14 cellular contexts compared by ENCODE assay signal in the genomic region with DNA sequence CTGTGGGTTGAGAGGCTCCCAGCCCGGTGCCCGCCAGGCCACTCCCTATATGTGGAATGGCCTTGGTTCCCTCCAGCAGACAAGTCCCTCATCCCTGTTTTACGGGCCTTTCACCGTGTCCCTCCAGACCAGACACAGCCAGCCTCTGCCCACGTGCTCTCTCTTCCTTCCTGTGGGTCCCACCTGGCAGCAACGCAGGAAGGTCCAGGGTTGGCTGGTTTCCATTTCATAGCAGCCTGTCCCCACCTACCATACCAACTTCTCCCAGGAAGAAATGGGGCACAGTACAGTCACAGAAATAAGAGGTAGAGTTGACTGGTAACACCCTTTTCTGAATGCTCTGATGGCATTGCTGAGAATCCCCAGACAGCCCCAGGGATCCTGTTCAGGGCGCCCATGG. TPM values are rescaled to one million over a fixed set of nuclear protein-coding genes. Genes with fewer than 3 reads are reported as not detected.
DNase-seq lines count a peak whose midpoint lies in the region; ATAC-seq and TF ChIP-seq lines count a peak whose summit lies in the region.
"Had no signal": no experiment of that assay in that cellular context is flagged by ENCODE, and none has a peak within 500 bp of the region (broad histone marks: within the 10 kb centered on the region; RNA-seq: fewer than 3 reads in every experiment).

No MANE protein-coding gene starts in this region.

- POLR2A ChIA-PET in CD4-positive, alpha-beta T cell (lab: Charles Lee), result interaction anchor here (3.6 kb wide), 1 partner anchor 10 kb away, joined by 12 read pairs; no protein-coding TSS in a partner anchor
- POLR2A ChIA-PET in naive thymus-derived CD8-positive, alpha-beta T cell (lab: Charles Lee), result interaction anchor here (1.6 to 2.5 kb wide), 3 partner anchors 10 to 66 kb away, joined by 3 to 18 read pairs (median 4); a partner anchor contains a TSS

- no peaks in the 10 kb centered on the region for H3K9me3 Mint-ChIP-seq in T-helper 2 cell treated with Interferon-gamma antibody and Interleukin-4, amounts not matched to agents 5 μg/mL and 100 μg/mL, for 36 hours
- no peaks in the 10 kb centered on the region for H3K9me3 Mint-ChIP-seq in CD4-positive, alpha-beta T cell
- H3K9me3 Mint-ChIP-seq in activated naive CD4-positive, alpha-beta T cell treated with anti-CD3 and anti-CD28 coated beads, Interleukin-2, amount 50 U/mL, for 72 hours, result no peaks in the 10 kb centered on the region
- no peaks in the 10 kb centered on the region for H3K9me3 Mint-ChIP-seq in naive thymus-derived CD8-positive, alpha-beta T cell

- no peak for DNase-seq in T-helper 2 cell treated with Interferon-gamma antibody and Interleukin-4, amounts not matched to agents 5 μg/mL and 100 μg/mL, for 36 hours (ENCODE audit: low spot score)
- no peak for DNase-seq in T-helper 2 cell
- DNase-seq in CD4-positive, alpha-beta T cell, result no peak
- DNase-seq in activated naive CD4-positive, alpha-beta T cell treated with anti-CD3 and anti-CD28 coated beads, Interleukin-2, amount 50 U/mL, for 72 hours (ENCODE audit: low spot score in 2 of 2), result no peak
- DNase-seq in naive thymus-derived CD8-positive, alpha-beta T cell, result no peak
- no peak for DNase-seq in activated gamma-delta T cell (lab: John Stamatoyannopoulos, UW)
- DNase-seq: 8988T; activated CD4-positive, alpha-beta T cell treated with anti-CD3 and anti-CD28 coated beads for 1 hour; DMS79 treated with DMSO at 0.1 percent for 48 hours; NCI-H1930; small intestine had no signal

- H3K27ac ChIP-seq in CD4-positive, alpha-beta T cell (ENCODE audit: low read depth, low read length), result peak overlapping the region; percentile 7
- H3K27ac ChIP-seq: C4-2B had no signal

- H3K27me3 Mint-ChIP-seq in T-helper 2 cell treated with Interferon-gamma antibody and Interleukin-4, amounts not matched to agents 5 μg/mL and 100 μg/mL, for 36 hours (ENCODE audit: low read depth), result no peaks in the 10 kb centered on the region
- H3K27me3 Mint-ChIP-seq in CD4-positive, alpha-beta T cell, result no peaks in the 10 kb centered on the region
- no peaks in the 10 kb centered on the region for H3K27me3 Mint-ChIP-seq in naive thymus-derived CD8-positive, alpha-beta T cell

- ATAC-seq in CD4-positive, alpha-beta T cell (ENCODE audit: poor library complexity), result no peak
- ATAC-seq in activated naive CD4-positive, alpha-beta T cell treated with anti-CD3 and anti-CD28 coated beads, Interleukin-2, amount 50 U/mL, for 72 hours, result no peak
- ATAC-seq in naive thymus-derived CD8-positive, alpha-beta T cell, result no peak
- ATAC-seq in HG02759 (IDR thresholded peaks at IDR 0.05; ENCODE audit: unreplicated experiment) (no peak), HG03045 (IDR thresholded peaks at IDR 0.05; ENCODE audit: unreplicated experiment) (no peak)

- no peaks in the 10 kb centered on the region for H3K9me3 ChIP-seq in CD4-positive, alpha-beta T cell (ENCODE audit: control insufficient read depth, low read length)

- peak overlapping the region; percentile 59 for H3K27ac Mint-ChIP-seq in T-helper 2 cell treated with Interferon-gamma antibody and Interleukin-4, amounts not matched to agents 5 μg/mL and 100 μg/mL, for 36 hours
- peak overlapping the region; percentile 99 for H3K27ac Mint-ChIP-seq in CD4-positive, alpha-beta T cell
- peak overlapping the region; percentile 1 to 94 for H3K27ac Mint-ChIP-seq in activated naive CD4-positive, alpha-beta T cell treated with anti-CD3 and anti-CD28 coated beads, Interleukin-2, amount 50 U/mL, for 72 hours
- peak overlapping the region in 8 of 10 donors; percentile 65 to 90 (median 80) for H3K27ac Mint-ChIP-seq in naive thymus-derived CD8-positive, alpha-beta T cell

- TF ChIP-seq CTCF in CD4-positive, alpha-beta T cell (IDR thresholded peaks at IDR 0.05), result no peak

- H3K36me3 Mint-ChIP-seq in T-helper 2 cell treated with Interferon-gamma antibody and Interleukin-4, amounts not matched to agents 5 μg/mL and 100 μg/mL, for 36 hours (ENCODE audit: low read depth), result peaks cover 41% of the 10 kb centered on the region
- peaks cover 78% of the 10 kb centered on the region for H3K36me3 Mint-ChIP-seq in CD4-positive, alpha-beta T cell (ENCODE audit: low read depth)
- H3K36me3 Mint-ChIP-seq in activated naive CD4-positive, alpha-beta T cell treated with anti-CD3 and anti-CD28 coated beads, Interleukin-2, amount 50 U/mL, for 72 hours, result peaks cover 0 to 12% of the 10 kb centered on the region in 2 donors
- peaks cover 0 to 65% (median 15%) of the 10 kb centered on the region in 3 donors for H3K36me3 Mint-ChIP-seq in naive thymus-derived CD8-positive, alpha-beta T cell

- intact Hi-C loops in CD4-positive, alpha-beta T cell (cut with DNase I, micrococcal nuclease), result no loop called here

- CTCF ChIA-PET in CD4-positive, alpha-beta T cell (lab: Charles Lee), result interaction anchor here (1.4 kb wide), 1 partner anchor 29 kb away, joined by 4 read pairs; no protein-coding TSS in a partner anchor

- H3K27me3 ChIP-seq in CD4-positive, alpha-beta T cell (ENCODE audit: control insufficient read depth, insufficient read depth, low read length), result no peaks in the 10 kb centered on the region

- no peak overlapping the region for H3K4me3 Mint-ChIP-seq in T-helper 2 cell treated with Interferon-gamma antibody and Interleukin-4, amounts not matched to agents 5 μg/mL and 100 μg/mL, for 36 hours
- H3K4me3 Mint-ChIP-seq in CD4-positive, alpha-beta T cell, result peak overlapping the region; percentile 25
- peak overlapping the region in 2 of 10 donors; percentile 13 to 62 for H3K4me3 Mint-ChIP-seq in naive thymus-derived CD8-positive, alpha-beta T cell

- H3K4me1 Mint-ChIP-seq in T-helper 2 cell treated with Interferon-gamma antibody and Interleukin-4, amounts not matched to agents 5 μg/mL and 100 μg/mL, for 36 hours (ENCODE audit: low read depth), result peaks cover 24% of the 10 kb centered on the region
- H3K4me1 Mint-ChIP-seq in CD4-positive, alpha-beta T cell (ENCODE audit: low read depth), result peaks cover 59% of the 10 kb centered on the region
- peaks cover 21 to 65% (median 47%) of the 10 kb centered on the region in 4 donors for H3K4me1 Mint-ChIP-seq in naive thymus-derived CD8-positive, alpha-beta T cell

RNA-seq across cellular contexts. Expression of a gene that starts 34.9 kb away (rescaled TPM):
- 1 to 10 TPM; 7.1 to 7.5 TPM for total RNA-seq in CD4-positive, alpha-beta T cell
- 1 to 10 TPM; 9.2 to 9.6 TPM for total RNA-seq in activated naive CD4-positive, alpha-beta T cell treated with anti-CD3 and anti-CD28 coated beads, Interleukin-2, amount 50 U/mL, for 72 hours
- total RNA-seq in naive thymus-derived CD8-positive, alpha-beta T cell, result 10 to 100 TPM; 12.2 to 13.1 TPM
- polyA plus RNA-seq in naive thymus-derived CD8-positive, alpha-beta T cell, result 1 to 10 TPM; 6.6 to 9.8 (median 8.2) TPM

Comparison
In these comparisons a context has a peak if more than half of its experiments do, and no peak if none do; other contexts are left out.
1. H3K27ac Mint-ChIP-seq: peak in every context shown above with its lines; median percentile 99 in CD4-positive, alpha-beta T cell; 80 in naive thymus-derived CD8-positive, alpha-beta T cell; 59 in T-helper 2 cell treated with Interferon-gamma antibody and Interleukin-4, amounts not matched to agents 5 μg/mL and 100 μg/mL, for 36 hours; 48 in activated naive CD4-positive, alpha-beta T cell treated with anti-CD3 and anti-CD28 coated beads, Interleukin-2, amount 50 U/mL, for 72 hours.